In the genomic region with DNA sequence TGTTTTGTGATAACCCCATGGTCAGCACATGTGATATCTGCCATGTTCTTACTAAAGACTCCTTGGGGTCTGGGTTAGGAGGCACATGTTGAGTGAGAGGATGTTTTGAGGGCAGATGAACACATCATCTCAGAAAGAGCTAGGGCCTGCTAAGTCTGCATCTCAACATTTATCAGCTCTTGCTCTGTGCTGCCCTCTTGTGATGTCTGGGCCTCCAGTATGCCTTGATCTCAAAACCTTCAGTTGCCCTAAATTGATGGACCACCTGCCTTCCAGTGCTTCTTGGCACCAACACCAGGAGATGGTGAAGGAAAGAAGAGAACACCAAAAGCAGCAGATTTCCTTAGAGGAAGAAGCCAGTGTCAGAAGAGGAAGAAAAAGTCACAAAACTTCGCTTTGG, we compare ENCODE assay signal across 9 cellular contexts. TPM values are rescaled to one million over a fixed set of nuclear protein-coding genes. Genes with fewer than 3 reads are reported as not detected.
DNase-seq lines count a peak whose midpoint lies in the region; FAIRE-seq and TF ChIP-seq lines count a peak whose summit lies in the region.
"Had no signal": no experiment of that assay in that cellular context is flagged by ENCODE, and none has a peak within 500 bp of the region (broad histone marks: within the 10 kb centered on the region; RNA-seq: fewer than 3 reads in every experiment).

No MANE protein-coding gene starts in this region.

- CTCF ChIA-PET in H1 (lab: Charles Lee; ENCODE audit: partially characterized antibody), result interaction anchor here (0.5 to 1.8 kb wide), 15 partner anchors 17 to 408 kb away, joined by 3 to 10 read pairs (median 4); partner anchors contain the start of gene MID1

- no peak overlapping the region for H2BK120ac ChIP-seq in H1 (replicated peaks; ENCODE audit: low read depth, low read length)

- no peak for TF ChIP-seq EP300 in H1 (IDR thresholded peaks at IDR 0.05; ENCODE audit: borderline replicate concordance in 1 of 2, low read depth in 2 of 2, low read length in 2 of 2)

- no peak overlapping the region for H4K91ac ChIP-seq in H1 (replicated peaks; ENCODE audit: insufficient read length, low read length)

- H3K56ac ChIP-seq in H1 (replicated peaks; ENCODE audit: insufficient read length, low read depth, low read length), result no peak overlapping the region

- no peak overlapping the region for H2BK5ac ChIP-seq in H1 (ENCODE audit: low read depth, low read length)

- no peak overlapping the region for H3K9ac ChIP-seq in H1 (replicated peaks in 1 of 4; ENCODE audit: extremely low read depth in 1 of 4, low read depth in 3 of 4, low read length in 3 of 4)

- no peak overlapping the region for H3K14ac ChIP-seq in H1 (ENCODE audit: insufficient read length)

- 67% methylated on average over 1 of the region's 1 CpG; no CpG with 5 or more reads in 1 of the 2 experiments for WGBS in H1 (ENCODE audit: extremely low coverage in 1 of 2, insufficient coverage in 1 of 2, insufficient read length in 1 of 2, insufficient replicate concordance in 2 of 2, low coverage in 1 of 2, low lambda C conversion rate in 2 of 2, missing lambda C conversion rate in 1 of 2), 2 experiments

- POLR2A ChIA-PET in H1 (lab: Charles Lee; ENCODE audit: partially characterized antibody), result no interaction called here

- TF ChIP-seq POLR2A in H1 (IDR thresholded peaks at IDR 0.05; ENCODE audit: control extremely low read depth in 1 of 2, low read depth in 2 of 2, low read length in 2 of 2), result no peak

- H2AFZ ChIP-seq in H1 (ENCODE audit: low read length), result no peak overlapping the region

- H3K4me3 ChIP-seq in H1 (ENCODE audit: extremely low read depth in 1 of 4, insufficient read depth in 2 of 4, low read depth in 3 of 4, low read length in 4 of 4), result no peak overlapping the region

- no peaks in the 10 kb centered on the region for H3K27me3 ChIP-seq in H1 (replicated peaks in 1 of 4; ENCODE audit: control insufficient read depth in 3 of 4, extremely low read depth in 1 of 4, insufficient read depth in 3 of 4, low read length in 3 of 4)

- H2AK5ac ChIP-seq in H1 (ENCODE audit: low read depth, low read length), result no peak overlapping the region

- no peak overlapping the region for H3K23ac ChIP-seq in H1 (ENCODE audit: insufficient read length)

- peak in 2 of 3 experiments; percentile 51 to 67; a peak in 3 of 4 replicates for TF ChIP-seq CTCF in H1 (IDR thresholded peaks at IDR 0.05; ENCODE audit: control extremely low read depth in 1 of 3, insufficient read depth in 1 of 3, low read depth in 1 of 3, low read length in 3 of 3)

- H4K20me1 ChIP-seq in H1 (replicated peaks in 1 of 2; ENCODE audit: control insufficient read depth in 1 of 2, insufficient read depth in 2 of 2, low read length in 2 of 2), result no peaks in the 10 kb centered on the region

- H4K8ac ChIP-seq in H1 (ENCODE audit: extremely low read depth, insufficient read depth, low read length), result no peak overlapping the region

- H3K36me3 ChIP-seq in H1 (ENCODE audit: control insufficient read depth in 2 of 4, insufficient read depth in 4 of 4, low read length in 3 of 4), result no peaks in the 10 kb centered on the region

- H3K79me2 ChIP-seq in H1 (ENCODE audit: control insufficient read depth in 1 of 2, insufficient read depth in 2 of 2, low read length in 2 of 2), result peaks cover 0 to 83% of the 10 kb centered on the region in 2 experiments; a peak in 2 of 4 replicates

- no peaks in the 10 kb centered on the region for H3K79me1 ChIP-seq in H1 (ENCODE audit: low read depth, low read length)

- no peaks in the 10 kb centered on the region for H3K9me3 ChIP-seq in H1 (ENCODE audit: insufficient read depth in 2 of 2, low read depth in 1 of 2, low read length in 1 of 2)

- H2BK20ac ChIP-seq in H1 (ENCODE audit: low read length), result no peak overlapping the region

- peaks cover 0 to 4% (median 2%) of the 10 kb centered on the region in 4 experiments; a peak in 2 of 7 replicates for H3K4me1 ChIP-seq in H1 (replicated peaks in 1 of 4; ENCODE audit: control insufficient read depth in 3 of 4, insufficient read depth in 4 of 4, low read length in 3 of 4)

- H3K23me2 ChIP-seq in H1 (ENCODE audit: low read depth, low read length), result no peaks in the 10 kb centered on the region

- FAIRE-seq in H1 (lab: Jason Lieb, UNC), result peak; percentile 7

- peak; percentile 64 to 71 for TF ChIP-seq RAD21 in H1 (IDR thresholded peaks at IDR 0.05 in 1 of 2, conservative IDR thresholded peaks at IDR 0.05 in 1 of 2; ENCODE audit: low read depth in 2 of 2, low read length in 2 of 2)

- H3K27ac ChIP-seq in H1 (ENCODE audit: low read depth, low read length), result no peak overlapping the region

- no peak overlapping the region for H3K4me2 ChIP-seq in H1 (ENCODE audit: insufficient read depth in 1 of 2, low read depth in 2 of 2, low read length in 2 of 2)

- no peak overlapping the region for H3K4ac ChIP-seq in H1 (replicated peaks; ENCODE audit: insufficient read length, low read depth, low read length)

- H2BK15ac ChIP-seq in H1 (ENCODE audit: low read length), result no peak overlapping the region

- DNase-seq in NCI-H2081 (lab: John Stamatoyannopoulos, UW), result peak; percentile 24 to 39
- no peak for DNase-seq in NCI-H2081 treated with DMSO at 0.1 percent for 48 hours (lab: John Stamatoyannopoulos, UW)
- DNase-seq in NCI-H146 (lab: John Stamatoyannopoulos, UW), result peak; percentile 15
- no peak for DNase-seq in H1 (ENCODE audit: low read depth in 1 of 2, low spot score in 2 of 2)
- DNase-seq in renal cortical epithelial cell (ENCODE audit: low read depth), result peak; percentile 40
- no peak for DNase-seq in ecto neural progenitor cell (ENCODE audit: low spot score)
- DNase-seq in activated gamma-delta T cell treated with Interleukin-2 at 50 U/mL for 16 hours, result no peak
- no peak for DNase-seq in NCI-H187 treated with DMSO at 0.1 percent for 48 hours (lab: John Stamatoyannopoulos, UW)
- DNase-seq: NCI-H774 had no signal

- H4K5ac ChIP-seq in H1 (ENCODE audit: insufficient read length, low read depth, low read length), result no peak overlapping the region

- H2BK12ac ChIP-seq in H1 (ENCODE audit: low read depth, low read length), result no peak overlapping the region

- no peak overlapping the region for H3K18ac ChIP-seq in H1 (ENCODE audit: extremely low read depth, low read length)

TF ChIP-seq in H1, 55 proteins besides CTCF, POLR2A, EP300 and RAD21 (continues in another document):
- no peak for TF ChIP-seq CBX5 (IDR thresholded peaks at IDR 0.05; ENCODE audit: low read depth, low read length)
- TF ChIP-seq RBBP5 (IDR thresholded peaks at IDR 0.05; ENCODE audit: borderline replicate concordance, low read depth, low read length), result no peak
- no peak for TF ChIP-seq YY1 (IDR thresholded peaks at IDR 0.05; ENCODE audit: low read depth, low read length)
- no peak for TF ChIP-seq SIRT6 (IDR thresholded peaks at IDR 0.05; ENCODE audit: low read length)
- no peak for TF ChIP-seq CTBP2 (IDR thresholded peaks at IDR 0.05; ENCODE audit: borderline replicate concordance, insufficient read depth, insufficient read length, low read length)
- TF ChIP-seq ZNF274 (IDR thresholded peaks at IDR 0.05; ENCODE audit: borderline replicate concordance, extremely low read depth, low read length), result no peak
- no peak for TF ChIP-seq ASH2L (IDR thresholded peaks at IDR 0.05; ENCODE audit: low read length)
- no peak for TF ChIP-seq POLR2AphosphoS5 (IDR thresholded peaks at IDR 0.05; ENCODE audit: low read depth, low read length)
- no peak for TF ChIP-seq BACH1 (IDR thresholded peaks at IDR 0.05; ENCODE audit: low read length)
- TF ChIP-seq KDM4A (IDR thresholded peaks at IDR 0.05; ENCODE audit: low read depth, low read length, severe bottlenecking), result no peak
- TF ChIP-seq TBP (IDR thresholded peaks at IDR 0.05; ENCODE audit: low read depth, low read length), result no peak
- no peak for TF ChIP-seq TAF7 (optimal IDR thresholded peaks at IDR 0.05; ENCODE audit: borderline replicate concordance, low read depth, low read length)
- no peak for TF ChIP-seq TCF12 (IDR thresholded peaks at IDR 0.05; ENCODE audit: low read depth, low read length)
- TF ChIP-seq PHF8 (conservative IDR thresholded peaks at IDR 0.05; ENCODE audit: low read depth, low read length), result no peak
- no peak for TF ChIP-seq BCL11A (IDR thresholded peaks at IDR 0.05; ENCODE audit: low read depth in 2 of 2, low read length in 2 of 2)

RNA-seq across cellular contexts. Expression of gene MID1, which starts 22.5 kb away (rescaled TPM):
- total RNA-seq in H1 (2021; fragmentation: NEBNext Ultra II Directional; extraction: Animal tissue kit (Norgen Biotek cat#: 25700)), result 49.3 and 54.3 TPM in 2 replicates
- polyA plus RNA-seq in H1 (2011; rRNA removed), result 12.9 and 24.1 TPM in 2 replicates
- polyA plus RNA-seq in H1 (2011; cell fraction: cytosol; rRNA removed), result 10.9 TPM
- 69.5 TPM for polyA plus RNA-seq in H1 (2011; cell fraction: nucleus; rRNA removed)
- polyA plus RNA-seq in H1 (2012, experiment 1 of 2), result 18.1 to 29.4 TPM (median 26.4 TPM) in 4 replicates
- 1.2 TPM for polyA plus RNA-seq in H1 (2012, experiment 2 of 2)
- 30.0 TPM for polyA plus RNA-seq in H1 (2013, experiment 1 of 2)
- polyA plus RNA-seq in H1 (2013, experiment 2 of 2), result 28.2 TPM
- polyA minus RNA-seq in H1 (2011; rRNA and poly(A)+ RNA removed), result 51.7 and 62.9 TPM in 2 replicates
- 16.3 TPM for polyA minus RNA-seq in H1 (2011; cell fraction: cytosol; rRNA and poly(A)+ RNA removed)
- polyA minus RNA-seq in H1 (2011; cell fraction: nucleus; rRNA and poly(A)+ RNA removed), result 98.4 TPM
- total RNA-seq in renal cortical epithelial cell, result 10.2 and 26.6 TPM in 2 replicates

Comparison
In these comparisons a context has a peak if more than half of its experiments do, and no peak if none do; other contexts are left out.
1. DNase-seq: peak in NCI-H2081 (2 of 2), NCI-H146 (single experiment) and renal cortical epithelial cell (single experiment); none in NCI-H2081 treated with DMSO at 0.1 percent for 48 hours (single experiment), H1 (0 of 2), ecto neural progenitor cell (single experiment), activated gamma-delta T cell treated with Interleukin-2 at 50 U/mL for 16 hours (single experiment) and NCI-H187 treated with DMSO at 0.1 percent for 48 hours (single experiment).